ENCODE assay signal across 7 cellular contexts in genomic region chr22:50293441-50294318, GRCh38. TPM values are rescaled to one million over a fixed set of nuclear protein-coding genes. Genes with fewer than 3 reads are reported as not detected.
DNase-seq lines count a peak whose midpoint lies in the region; ATAC-seq and FAIRE-seq lines count a peak whose summit lies in the region.

No MANE protein-coding gene starts in this region.

- DNase-seq in HTR-8/SVneo (ENCODE audit: insufficient read length, low spot score) (peak; percentile 79), small intestine (peak; percentile 94)

- H3K9me3 ChIP-seq in iPS-15b (ENCODE audit: control insufficient read depth, insufficient read depth, low read length) (no peaks in the 10 kb centered on the region), small intestine (ENCODE audit: control insufficient read depth, low read depth) (no peaks in the 10 kb centered on the region)

- H3K9ac ChIP-seq in iPS-15b (ENCODE audit: low read depth, low read length) = peak overlapping the region; percentile 60

- ATAC-seq in GM19351 (IDR thresholded peaks at IDR 0.05; ENCODE audit: unreplicated experiment) (no peak), GM18520 (IDR thresholded peaks at IDR 0.05; ENCODE audit: unreplicated experiment) (no peak), HG03039 (IDR thresholded peaks at IDR 0.05; ENCODE audit: unreplicated experiment) (no peak)

- H3K4me3 ChIP-seq in iPS-15b (ENCODE audit: low read depth, low read length) (no peak overlapping the region), small intestine (ENCODE audit: low read depth in 1 of 2, low read length in 2 of 2) (peak overlapping the region; percentile 42 to 45)

- H3K4me1 ChIP-seq in iPS-15b (ENCODE audit: control insufficient read depth, insufficient read depth, low read length) (peaks cover 4% of the 10 kb centered on the region), small intestine (ENCODE audit: control insufficient read depth in 2 of 2, insufficient read depth in 1 of 2, low read depth in 1 of 2, low read length in 1 of 2) (peaks cover 5 to 8% of the 10 kb centered on the region in 2 donors)

- 7 to 14% (median 12%) methylated on average over 29 to 42 of the region's 42 CpGs for WGBS in small intestine, 3 donors

- H3K36me3 ChIP-seq in iPS-15b (ENCODE audit: control insufficient read depth, insufficient read depth, low read length) (peaks cover 24% of the 10 kb centered on the region), small intestine (ENCODE audit: control insufficient read depth in 2 of 2, insufficient read depth in 2 of 2, low read length in 2 of 2) (peaks cover 0 to 2% of the 10 kb centered on the region in 2 donors)

- H3K27me3 ChIP-seq in iPS-15b (ENCODE audit: control insufficient read depth, insufficient read depth, low read length) (no peaks in the 10 kb centered on the region), small intestine (ENCODE audit: control insufficient read depth in 2 of 2, insufficient read depth in 2 of 2, low read length in 2 of 2) (no peaks in the 10 kb centered on the region)

- peak; percentile 96 for FAIRE-seq in HTR-8/SVneo (lab: Jason Lieb, UNC)
- FAIRE-seq in small intestine (lab: Jason Lieb, UNC) = no peak

- H3K27ac ChIP-seq in angular gyrus (ENCODE audit: low read depth, low read length) = peak overlapping the region; percentile 51
- peak overlapping the region; percentile 93 to 97 for H3K27ac ChIP-seq in small intestine (ENCODE audit: low read depth in 1 of 2, low read length in 1 of 2)

RNA-seq across cellular contexts. Expression of gene PLXNB2, which starts 13.8 kb away (rescaled TPM):
- polyA plus RNA-seq in small intestine = 100 to 1,000 TPM in 2 of 3 donors, 10 to 100 TPM in 1; 80.2 to 179 (median 110) TPM

RNA-seq across cellular contexts. Expression of gene MAPK11, which starts 23.5 kb away (rescaled TPM):
- 1 to 10 TPM in 2 of 3 donors, not detected in 1; 2.4 to 7.9 TPM for polyA plus RNA-seq in small intestine

RNA-seq across cellular contexts. Expression of gene MAPK12, which starts 32.2 kb away (rescaled TPM):
- 1 to 10 TPM in 2 of 3 donors, under 1 TPM in 1; 0.45 to 7.1 (median 3.5) TPM for polyA plus RNA-seq in small intestine

RNA-seq across cellular contexts. Expression of gene DENND6B, which starts 33.1 kb away (rescaled TPM):
- 1 to 10 TPM; 1.9 to 2.7 (median 2.2) TPM for polyA plus RNA-seq in small intestine

RNA-seq across cellular contexts. Expression of gene HDAC10, which starts 42.6 kb away (rescaled TPM):
- 10 to 100 TPM; 15.9 to 27.6 (median 27.5) TPM for polyA plus RNA-seq in small intestine
